ENCODE assay signal across 29 cellular contexts in the genomic region with DNA sequence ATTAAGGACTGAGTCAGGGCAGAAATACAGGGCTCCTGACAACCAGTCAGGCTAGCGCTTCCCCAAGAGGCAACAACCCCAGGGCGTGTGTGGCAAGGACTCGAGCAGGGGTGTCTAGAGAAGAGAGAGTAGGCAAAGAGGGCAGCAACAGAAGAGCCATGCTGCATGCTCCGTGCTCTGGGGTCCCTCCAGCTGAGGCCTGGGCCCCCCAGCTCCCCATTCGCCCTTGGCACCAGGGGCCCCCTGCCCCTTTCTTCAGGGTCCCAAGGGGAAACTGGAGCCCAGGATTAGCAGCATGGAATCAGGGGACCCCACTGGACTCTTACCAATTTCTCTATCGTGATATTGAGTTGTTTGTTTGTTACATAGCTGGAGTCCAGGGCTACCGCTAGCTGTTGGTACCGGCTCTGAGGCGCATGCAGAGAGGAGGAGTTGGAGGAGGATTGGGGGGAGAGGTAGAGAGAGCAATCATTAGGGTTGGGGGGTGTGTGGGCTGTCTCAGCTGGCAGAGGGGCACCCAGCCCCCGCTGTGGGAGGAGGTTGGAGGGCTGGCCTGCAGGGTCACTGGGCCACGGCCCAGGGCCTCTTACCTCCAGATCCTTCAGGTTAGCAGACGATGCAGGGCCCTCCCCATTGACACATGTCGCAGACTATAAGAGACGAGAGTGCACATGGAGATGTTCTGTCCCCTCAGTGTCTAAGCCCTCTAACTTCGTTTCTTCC.
"Had no signal": no experiment of that assay in that cellular context is flagged by ENCODE, and none has a peak within 500 bp of the region (broad histone marks: within the 10 kb centered on the region; RNA-seq: fewer than 3 reads in every experiment).

No MANE protein-coding gene starts in this region.

- H3K27ac ChIP-seq: dorsolateral prefrontal cortex, epithelial cell of prostate, esophagus muscularis mucosa, foreskin keratinocyte, gastroesophageal sphincter, heart left ventricle, hepatocyte, left lung, psoas muscle, suprapubic skin, transverse colon, upper lobe of right lung, uterus had no signal

- H3K4me1 Mint-ChIP-seq: mesothelial cell of epicardium; stimulated activated naive CD8-positive, alpha-beta T cell treated with anti-CD3 and anti-CD28 coated beads, Interleukin-15, amount 100 ng/mL, for 72 hours had no signal

- H3K9me3 Mint-ChIP-seq: mesothelial cell of epicardium; naive B cell; natural killer cell treated with Interleukin-12 subunit alpha and Interleukin-12 subunit beta and Interleukin-15 and Interleukin-18, amount 100 ng/mL, for 72 hours; stimulated activated naive B cell treated with anti-CD40 and anti-IgM and Interleukin-4, amounts not matched to agents 10 μg/mL and 1 μg/mL and 100 μg/mL, for 72 hours; stimulated activated naive CD8-positive, alpha-beta T cell treated with anti-CD3 and anti-CD28 coated beads, Interleukin-15, amount 100 ng/mL, for 72 hours had no signal

- H2AFZ ChIP-seq: hepatocyte had no signal

- DNase-seq: dorsolateral prefrontal cortex; effector CD4-positive, alpha-beta T cell; foreskin keratinocyte; kidney; left cardiac atrium; left lung; mesenchymal stem cell; mucosa of descending colon; naive B cell; nucleus accumbens; psoas muscle; right cardiac atrium; stimulated activated CD4-positive, alpha-beta T cell treated with anti-CD3 and anti-CD28 coated beads, Interleukin-15, amount 100 ng/mL, for 24 hours; stimulated activated CD4-positive, alpha-beta T cell treated with anti-CD3 and anti-CD28 coated beads, Interleukin-2, amount 100 ng/mL, for 48 hours; stimulated activated naive B cell treated with anti-CD40 and anti-IgM and Interleukin-4, amounts not matched to agents 10 μg/mL and 1 μg/mL and 100 μg/mL, for 72 hours; stimulated activated naive CD8-positive, alpha-beta T cell treated with anti-CD3 and anti-CD28 coated beads, Interleukin-15, amount 100 ng/mL, for 72 hours; transverse colon; upper lobe of right lung; uterus had no signal

- H3K27me3 ChIP-seq: dorsolateral prefrontal cortex, esophagus muscularis mucosa, foreskin keratinocyte, gastroesophageal sphincter, heart left ventricle, hepatocyte, left lung, suprapubic skin, transverse colon, upper lobe of right lung, uterus had no signal

- ATAC-seq: foreskin keratinocyte; gastroesophageal sphincter; left cardiac atrium; left lung; mucosa of descending colon; natural killer cell treated with Interleukin-12 subunit alpha and Interleukin-12 subunit beta and Interleukin-15 and Interleukin-18, amount 100 ng/mL, for 72 hours; psoas muscle; right cardiac atrium; stimulated activated naive B cell treated with anti-CD40 and anti-IgM and Interleukin-4, amounts not matched to agents 10 μg/mL and 1 μg/mL and 100 μg/mL, for 72 hours; stimulated activated naive CD8-positive, alpha-beta T cell treated with anti-CD3 and anti-CD28 coated beads, Interleukin-15, amount 100 ng/mL, for 72 hours; upper lobe of right lung had no signal

- H3K27me3 Mint-ChIP-seq: naive B cell; natural killer cell treated with Interleukin-12 subunit alpha and Interleukin-12 subunit beta and Interleukin-15 and Interleukin-18, amount 100 ng/mL, for 72 hours; stimulated activated naive B cell treated with anti-CD40 and anti-IgM and Interleukin-4, amounts not matched to agents 10 μg/mL and 1 μg/mL and 100 μg/mL, for 72 hours; stimulated activated naive CD8-positive, alpha-beta T cell treated with anti-CD3 and anti-CD28 coated beads, Interleukin-15, amount 100 ng/mL, for 72 hours had no signal

- H3K27ac Mint-ChIP-seq: mesothelial cell of epicardium; natural killer cell treated with Interleukin-12 subunit alpha and Interleukin-12 subunit beta and Interleukin-15 and Interleukin-18, amount 100 ng/mL, for 72 hours; stimulated activated naive B cell treated with anti-CD40 and anti-IgM and Interleukin-4, amounts not matched to agents 10 μg/mL and 1 μg/mL and 100 μg/mL, for 72 hours had no signal

- H3K4me1 ChIP-seq: heart left ventricle, left lung, psoas muscle, transverse colon, upper lobe of right lung, uterus had no signal

- H3K4me3 Mint-ChIP-seq: mesothelial cell of epicardium; natural killer cell treated with Interleukin-12 subunit alpha and Interleukin-12 subunit beta and Interleukin-15 and Interleukin-18, amount 100 ng/mL, for 72 hours; stimulated activated naive B cell treated with anti-CD40 and anti-IgM and Interleukin-4, amounts not matched to agents 10 μg/mL and 1 μg/mL and 100 μg/mL, for 72 hours; stimulated activated naive CD8-positive, alpha-beta T cell treated with anti-CD3 and anti-CD28 coated beads, Interleukin-15, amount 100 ng/mL, for 72 hours had no signal

- H3K4me2 ChIP-seq: hepatocyte had no signal

- H3K36me3 ChIP-seq: uterus had no signal

- FAIRE-seq: colon, kidney had no signal

- H3K36me3 Mint-ChIP-seq: natural killer cell treated with Interleukin-12 subunit alpha and Interleukin-12 subunit beta and Interleukin-15 and Interleukin-18, amount 100 ng/mL, for 72 hours had no signal

- H3K9me3 ChIP-seq: esophagus muscularis mucosa, gastroesophageal sphincter, heart left ventricle, left lung, mucosa of descending colon, psoas muscle, suprapubic skin, transverse colon, upper lobe of right lung, uterus had no signal

- H3K4me3 ChIP-seq: dorsolateral prefrontal cortex, esophagus muscularis mucosa, gastroesophageal sphincter, heart left ventricle, hepatocyte, left lung, mucosa of descending colon, psoas muscle, skin epidermis, suprapubic skin, transverse colon, upper lobe of right lung, uterus had no signal
